ENCODE assay signal across 8 cellular contexts in the genomic region with DNA sequence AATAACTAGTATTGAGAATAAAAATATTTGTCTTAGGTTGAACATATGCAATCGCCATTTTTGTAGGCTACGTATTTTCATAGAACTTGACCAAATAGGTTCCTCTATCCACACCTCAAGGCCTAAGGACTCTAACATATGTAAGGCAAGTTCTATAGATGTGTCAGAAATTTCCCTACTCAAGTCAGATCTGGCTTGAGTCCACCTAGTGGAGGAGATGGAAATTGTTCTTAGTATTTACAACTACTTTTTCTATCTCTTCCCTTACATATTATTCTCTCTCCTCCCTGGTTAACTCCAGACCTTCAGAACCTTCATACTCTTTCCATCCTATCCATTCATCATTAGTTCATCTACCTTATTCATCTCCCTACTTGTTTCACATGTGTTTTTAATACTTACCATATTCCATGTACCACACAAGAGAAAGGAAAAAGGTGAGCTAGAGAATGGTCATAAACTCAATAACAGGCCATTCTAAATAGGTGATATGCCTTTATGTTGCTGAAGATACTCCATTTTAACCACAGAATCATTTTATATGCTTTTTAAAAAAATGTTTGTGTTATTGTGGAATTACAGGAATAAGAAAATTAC.
A peak's percentile ranks its signal among the peaks of the same experiment; 100 is the strongest.
DNase-seq lines count a peak whose midpoint lies in the region; ATAC-seq and TF ChIP-seq lines count a peak whose summit lies in the region.

No MANE protein-coding gene starts in this region.

- no peak overlapping the region for H2BK5ac ChIP-seq in mesendoderm (ENCODE audit: low read length)

- no peak overlapping the region for H3K56ac ChIP-seq in mesendoderm (ENCODE audit: low read length)

- no peak overlapping the region for H3K4me3 Mint-ChIP-seq in CD4-positive, alpha-beta memory T cell

- H3K9me3 ChIP-seq in CD4-positive, alpha-beta memory T cell (ENCODE audit: control insufficient read depth in 1 of 2, low read length in 2 of 2), result no peaks in the 10 kb centered on the region
- H3K9me3 ChIP-seq in mammary epithelial cell (replicated peaks; ENCODE audit: insufficient read depth, low read length), result no peaks in the 10 kb centered on the region

- dilution Hi-C loops in mammary epithelial cell (cut with HindIII; ENCODE audit: low sequenced_read_pairs), result no loop called here

- no peaks in the 10 kb centered on the region for H3K79me1 ChIP-seq in mesendoderm (ENCODE audit: low read length)

- no peaks in the 10 kb centered on the region for H3K36me3 ChIP-seq in CD4-positive, alpha-beta memory T cell (ENCODE audit: insufficient read depth, low read length)
- H3K36me3 ChIP-seq in mammary epithelial cell (ENCODE audit: insufficient read depth, low read length) (no peaks in the 10 kb centered on the region), mesendoderm (ENCODE audit: control insufficient read depth, insufficient read depth, low read length) (no peaks in the 10 kb centered on the region)

- peaks cover 0 to 4% (median under 1%) of the 10 kb centered on the region in 4 donors for H3K4me1 Mint-ChIP-seq in CD4-positive, alpha-beta memory T cell

- peak; percentile 52 to 69 for TF ChIP-seq CTCF in mammary epithelial cell (conservative IDR thresholded peaks at IDR 0.05 in 1 of 2, IDR thresholded peaks at IDR 0.05 in 1 of 2; ENCODE audit: extremely low read depth in 1 of 2, insufficient read depth in 1 of 2, low read depth in 1 of 2, low read length in 2 of 2)

- H4K20me1 ChIP-seq in mammary epithelial cell (ENCODE audit: insufficient read depth, low read length), result no peaks in the 10 kb centered on the region

- H3K27ac Mint-ChIP-seq in CD4-positive, alpha-beta memory T cell, result no peak overlapping the region

- 85% methylated on average over 2 of the region's 2 CpGs for WGBS in mammary epithelial cell (ENCODE audit: low coverage, missing lambda C conversion rate)
- no CpG with 5 or more reads among the region's 2 CpGs for WGBS in mesendoderm (ENCODE audit: extremely low coverage, insufficient coverage, low lambda C conversion rate)

- H3K27me3 Mint-ChIP-seq in CD4-positive, alpha-beta memory T cell, result peaks cover 2 to 4% of the 10 kb centered on the region in 2 donors

- H3K36me3 Mint-ChIP-seq in CD4-positive, alpha-beta memory T cell, result no peaks in the 10 kb centered on the region

- H4K5ac ChIP-seq in mesendoderm (ENCODE audit: low read length), result no peak overlapping the region

- intact Hi-C loops in CD4-positive, alpha-beta memory T cell (cut with micrococcal nuclease), result loop anchor here (1.0 to 2.0 kb wide), 2 partner anchors 614 to 640 kb away; no protein-coding TSS in a partner anchor
- intact Hi-C loops in mammary epithelial cell (cut with micrococcal nuclease), result loop anchor here (1.0 to 5.0 kb wide), 2 partner anchors 259 to 551 kb away; no protein-coding TSS in a partner anchor

- H3K4me1 ChIP-seq in CD4-positive, alpha-beta memory T cell (ENCODE audit: insufficient read depth, low read length), result no peaks in the 10 kb centered on the region
- H3K4me1 ChIP-seq in mammary epithelial cell (ENCODE audit: insufficient read depth, low read length) (no peaks in the 10 kb centered on the region), mesendoderm (ENCODE audit: control insufficient read depth, low read depth, low read length) (peaks cover 3% of the 10 kb centered on the region)

- no peak overlapping the region for H2AK5ac ChIP-seq in mesendoderm (ENCODE audit: low read length)

- peak overlapping the region; percentile 92 for H2BK15ac ChIP-seq in mesendoderm (replicated peaks; ENCODE audit: low read depth)

- no peak overlapping the region for H3K4me3 ChIP-seq in CD4-positive, alpha-beta memory T cell (ENCODE audit: low read length in 2 of 2)
- H3K4me3 ChIP-seq in mammary epithelial cell (replicated peaks in 1 of 3; ENCODE audit: insufficient read depth in 1 of 3, low read depth in 2 of 3, low read length in 3 of 3), result no peak overlapping the region
- H3K4me3 ChIP-seq in mesendoderm (ENCODE audit: low read length), result no peak overlapping the region

- H3K27me3 ChIP-seq in CD4-positive, alpha-beta memory T cell (ENCODE audit: insufficient read depth, low read length), result no peaks in the 10 kb centered on the region
- no peaks in the 10 kb centered on the region for H3K27me3 ChIP-seq in mammary epithelial cell (ENCODE audit: insufficient read depth, low read length)
- no peaks in the 10 kb centered on the region for H3K27me3 ChIP-seq in mesendoderm (ENCODE audit: insufficient read depth, low read length, poor library complexity)

- ATAC-seq in GM18861 (IDR thresholded peaks at IDR 0.05; ENCODE audit: unreplicated experiment) (peak; percentile 89), HG02981 (IDR thresholded peaks at IDR 0.05; ENCODE audit: unreplicated experiment) (peak; percentile 91)

- BruUV-seq in mammary epithelial cell (replicated peaks; lab: Mats Ljungman, UMichigan), result no TSS peak

- H3K27ac ChIP-seq in CD4-positive, alpha-beta memory T cell (ENCODE audit: low read depth, low read length), result no peak overlapping the region
- H3K27ac ChIP-seq in mammary epithelial cell (ENCODE audit: insufficient read depth, low read depth, low read length) (no peak overlapping the region), mesendoderm (ENCODE audit: low read depth, low read length) (no peak overlapping the region)

- H2AFZ ChIP-seq in mammary epithelial cell (ENCODE audit: low read depth, low read length), result no peak overlapping the region

- POLR2A ChIA-PET in CD4-positive, alpha-beta memory T cell (lab: Charles Lee; ENCODE audit: partially characterized antibody), result no interaction called here

- no peak overlapping the region for H3K18ac ChIP-seq in mesendoderm (ENCODE audit: low read length)

- H3K9ac ChIP-seq in mammary epithelial cell (ENCODE audit: insufficient read depth, low read length) (no peak overlapping the region), mesendoderm (ENCODE audit: low read length) (no peak overlapping the region)

- H3K9me3 Mint-ChIP-seq in CD4-positive, alpha-beta memory T cell, result peaks cover 0 to 1% (median 0%) of the 10 kb centered on the region in 8 donors

- no peak overlapping the region for H3K23ac ChIP-seq in mesendoderm (ENCODE audit: low read length)

- no peak overlapping the region for H3K4me2 ChIP-seq in mammary epithelial cell (ENCODE audit: insufficient read depth, low read depth, low read length)
- H3K4me2 ChIP-seq in mesendoderm (ENCODE audit: low read length), result no peak overlapping the region

- CTCF ChIA-PET in CD4-positive, alpha-beta memory T cell (lab: Charles Lee; ENCODE audit: partially characterized antibody), result interaction anchor here (0.9 to 1.8 kb wide), 7 partner anchors 8 to 640 kb away, joined by 3 to 14 read pairs (median 4); no protein-coding TSS in a partner anchor
- CTCF ChIA-PET in mammary epithelial cell (lab: Charles Lee; ENCODE audit: low non-redundant PET), result no interaction called here

- no peak overlapping the region for H4K8ac ChIP-seq in mesendoderm (ENCODE audit: low read depth, low read length)

- peak in 4 of 5 donors; percentile 3 to 14 (median 8) for DNase-seq in CD4-positive, alpha-beta memory T cell
- DNase-seq in NCI-H2081 treated with DMSO at 0.1 percent for 48 hours (lab: John Stamatoyannopoulos, UW) (peak; percentile 40), mammary epithelial cell (peak; percentile 29), mesendoderm (peak; percentile 63), hippocampal formation (lab: John Stamatoyannopoulos, UW) (no peak)
- no peak for DNase-seq in activated CD4-positive, CD25-positive, alpha-beta regulatory T cell treated with anti-CD3 and anti-CD28 coated beads, Interleukin-2, amount 50 U/mL, for 72 hours

- no peak overlapping the region for H2BK120ac ChIP-seq in mesendoderm (ENCODE audit: low read depth, low read length)

- no peak overlapping the region for H3K4ac ChIP-seq in mesendoderm (ENCODE audit: low read depth, low read length)

- in situ Hi-C loops in mammary epithelial cell (cut with MboI; ENCODE audit: low sequenced_read_pairs in 2 of 2), result loop anchor here in 1 of 2 donors (25.0 kb wide), 1 partner anchor 559 kb away; no protein-coding TSS in a partner anchor

- no peaks in the 10 kb centered on the region for H3K79me2 ChIP-seq in mammary epithelial cell (ENCODE audit: insufficient read depth, low read length)
- no peaks in the 10 kb centered on the region for H3K79me2 ChIP-seq in mesendoderm (ENCODE audit: control insufficient read depth, insufficient read depth, low read length)

Comparison
In these comparisons a context has a peak if more than half of its experiments do, and no peak if none do; other contexts are left out.
1. DNase-seq: peak in CD4-positive, alpha-beta memory T cell (4 of 5), NCI-H2081 treated with DMSO at 0.1 percent for 48 hours (single experiment), mammary epithelial cell (single experiment) and mesendoderm (single experiment); none in activated CD4-positive, CD25-positive, alpha-beta regulatory T cell treated with anti-CD3 and anti-CD28 coated beads, Interleukin-2, amount 50 U/mL, for 72 hours (single experiment) and hippocampal formation (0 of 2).